In genomic region chr3:58566398-58567250, GRCh38 we compare ENCODE assay signal across 17 cellular contexts. TPM values are rescaled to one million over a fixed set of nuclear protein-coding genes. Genes with fewer than 3 reads are reported as not detected.
DNase-seq lines count a peak whose midpoint lies in the region; FAIRE-seq and TF ChIP-seq lines count a peak whose summit lies in the region.
"Had no signal": no experiment of that assay in that cellular context is flagged by ENCODE, and none has a peak within 500 bp of the region (broad histone marks: within the 10 kb centered on the region; RNA-seq: fewer than 3 reads in every experiment).

No MANE protein-coding gene starts in this region.

- H3K27ac ChIP-seq in H1 (ENCODE audit: low read depth, low read length), result no peak overlapping the region
- no peak overlapping the region for H3K27ac ChIP-seq in ascending aorta
- H3K27ac ChIP-seq: C4-2B, Peyer's patch had no signal

- H3K23me2 ChIP-seq in H1 (ENCODE audit: low read depth, low read length), result no peaks in the 10 kb centered on the region; the same call in 1 of the 2 replicates

- DNase-seq in Caco-2 (no peak), H7 (peak; percentile 34), H1 (ENCODE audit: low read depth in 1 of 2, low spot score in 2 of 2) (no peak), mesothelial cell of epicardium (ENCODE audit: low spot score in 2 of 2, unreplicated experiment in 2 of 2) (no peak), cerebellar nuclear complex (lab: John Stamatoyannopoulos, UW) (no peak), T-helper 9 cell (no peak), ascending aorta (ENCODE audit: low spot score in 2 of 2) (no peak)
- DNase-seq: DMS153, NCI-H1105, NCI-H1694, NCI-H524, Peyer's patch had no signal

- no peak for TF ChIP-seq RAD21 in H1 (IDR thresholded peaks at IDR 0.05 in 1 of 2, conservative IDR thresholded peaks at IDR 0.05 in 1 of 2; ENCODE audit: low read depth in 2 of 2, low read length in 2 of 2)

- WGBS in H1 (ENCODE audit: extremely low coverage in 1 of 2, insufficient coverage in 1 of 2, insufficient read length in 1 of 2, insufficient replicate concordance in 2 of 2, low coverage in 1 of 2, low lambda C conversion rate in 2 of 2, missing lambda C conversion rate in 1 of 2), 2 experiments, result 63% methylated on average over 9 of the region's 9 CpGs; no CpG with 5 or more reads in 1 of the 2 experiments

- no peak overlapping the region for H2AFZ ChIP-seq in H1 (ENCODE audit: low read length)

- H3K79me2 ChIP-seq in H1 (ENCODE audit: control insufficient read depth in 1 of 2, insufficient read depth in 2 of 2, low read length in 2 of 2), result no peaks in the 10 kb centered on the region

- peak overlapping the region; percentile 87 for H3K27ac Mint-ChIP-seq in Caco-2 (ENCODE audit: unreplicated experiment)
- H3K27ac Mint-ChIP-seq in mesothelial cell of epicardium, result peak overlapping the region; percentile 76
- H3K27ac Mint-ChIP-seq: IgD-negative memory B cell had no signal

- no peak overlapping the region for H3K14ac ChIP-seq in H1 (ENCODE audit: insufficient read length)

- H3K4me2 ChIP-seq in H1 (ENCODE audit: insufficient read depth in 1 of 2, low read depth in 2 of 2, low read length in 2 of 2), result peak overlapping the region; percentile 49

- H3K27me3 ChIP-seq in Caco-2 (replicated peaks; ENCODE audit: control insufficient read depth, insufficient read depth, low read length) (no peaks in the 10 kb centered on the region), H7 (ENCODE audit: control insufficient read depth, insufficient read depth, low read length) (no peaks in the 10 kb centered on the region), H1 (replicated peaks in 1 of 4; ENCODE audit: control insufficient read depth in 3 of 4, extremely low read depth in 1 of 4, insufficient read depth in 3 of 4, low read length in 3 of 4) (peaks cover 0 to 2% (median 0%) of the 10 kb centered on the region in 4 experiments; a peak in 2 of 7 replicates), ascending aorta (no peaks in the 10 kb centered on the region)
- H3K27me3 ChIP-seq: Peyer's patch had no signal

- H2BK12ac ChIP-seq in H1 (ENCODE audit: low read depth, low read length), result peak overlapping the region; percentile 90; the same call in 1 of the 2 replicates

- peak overlapping the region; percentile 80 for H2AK5ac ChIP-seq in H1 (ENCODE audit: low read depth, low read length)

- H3K56ac ChIP-seq in H1 (replicated peaks; ENCODE audit: insufficient read length, low read depth, low read length), result no peak overlapping the region

- H2BK120ac ChIP-seq in H1 (replicated peaks; ENCODE audit: low read depth, low read length), result no peak overlapping the region

- CTCF ChIA-PET in Caco-2 (lab: Charles Lee) (interaction anchor here (2.3 kb wide), 1 partner anchor 64 kb away, joined by 11 read pairs; no protein-coding TSS in a partner anchor), H1 (lab: Charles Lee; ENCODE audit: partially characterized antibody) (interaction anchor here (0.7 to 40.0 kb wide), 17 partner anchors 8 to 486 kb away, joined by 3 to 994 read pairs (median 9); partner anchors contain the start of genes FAM107A and KCTD6)

- no TSS peak for BruUV-seq in Caco-2 (replicated peaks; lab: Mats Ljungman, UMichigan)

- TF ChIP-seq CTCF in Caco-2 (IDR thresholded peaks at IDR 0.05; ENCODE audit: insufficient read depth in 1 of 2, low read depth in 1 of 2, low read length in 1 of 2, severe bottlenecking in 1 of 2, unreplicated experiment in 1 of 2) (no peak), H1 (IDR thresholded peaks at IDR 0.05; ENCODE audit: control extremely low read depth in 1 of 3, insufficient read depth in 1 of 3, low read depth in 1 of 3, low read length in 3 of 3) (0 out of 4 replicates have a peak, but pooled peaks of 1 of the 3 experiments have one; percentile 0), mesothelial cell of epicardium (IDR thresholded peaks at IDR 0.05; ENCODE audit: unreplicated experiment) (no peak), ascending aorta (IDR thresholded peaks at IDR 0.05) (no peak)

- H3K4me1 Mint-ChIP-seq in Caco-2 (ENCODE audit: low read depth, unreplicated experiment) (peaks cover 36% of the 10 kb centered on the region), mesothelial cell of epicardium (peaks cover 18% of the 10 kb centered on the region)

- H3K4me1 ChIP-seq in Caco-2 (peaks cover 27% of the 10 kb centered on the region), H1 (replicated peaks in 1 of 4; ENCODE audit: control insufficient read depth in 3 of 4, insufficient read depth in 4 of 4, low read length in 3 of 4) (peaks cover 6 to 22% (median 18%) of the 10 kb centered on the region in 4 experiments), ascending aorta (no peaks in the 10 kb centered on the region)

- no peak for TF ChIP-seq POLR2A in H1 (IDR thresholded peaks at IDR 0.05; ENCODE audit: control extremely low read depth in 1 of 2, low read depth in 2 of 2, low read length in 2 of 2)

- H4K8ac ChIP-seq in H1 (ENCODE audit: extremely low read depth, insufficient read depth, low read length), result no peak overlapping the region

- H3K4me3 ChIP-seq in Caco-2 (ENCODE audit: low read depth, low read length), result no peak overlapping the region
- H3K4me3 ChIP-seq in H7 (ENCODE audit: insufficient read depth, low read depth, low read length), result no peak overlapping the region
- no peak overlapping the region; a peak in 1 of 8 replicates for H3K4me3 ChIP-seq in H1 (ENCODE audit: extremely low read depth in 1 of 4, insufficient read depth in 2 of 4, low read depth in 3 of 4, low read length in 4 of 4)
- H3K4me3 ChIP-seq in ascending aorta, result no peak overlapping the region
- H3K4me3 ChIP-seq: Peyer's patch had no signal

- H3K79me1 ChIP-seq in H1 (ENCODE audit: low read depth, low read length), result no peaks in the 10 kb centered on the region; the same call in 1 of the 2 replicates

- peak overlapping the region; percentile 67; the same call in 1 of the 2 replicates for H3K18ac ChIP-seq in H1 (ENCODE audit: extremely low read depth, low read length)

- intact Hi-C loops in Caco-2 (cut with micrococcal nuclease; ENCODE audit: unreplicated experiment) (loop anchor here (5.0 kb wide), 1 partner anchor 39 kb away; no protein-coding TSS in a partner anchor), ascending aorta (cut with DNase I) (no loop called here)

- POLR2A ChIA-PET in Caco-2 (lab: Charles Lee), result no interaction called here
- POLR2A ChIA-PET in H1 (lab: Charles Lee; ENCODE audit: partially characterized antibody), result interaction anchor here (1.0 to 1.4 kb wide), 5 partner anchors 10 to 71 kb away, joined by 3 to 7 read pairs (median 4); no protein-coding TSS in a partner anchor

- no peak for TF ChIP-seq EP300 in H1 (IDR thresholded peaks at IDR 0.05; ENCODE audit: borderline replicate concordance in 1 of 2, low read depth in 2 of 2, low read length in 2 of 2)

- H3K36me3 Mint-ChIP-seq in Caco-2 (ENCODE audit: insufficient read depth, unreplicated experiment) (no peaks in the 10 kb centered on the region), mesothelial cell of epicardium (no peaks in the 10 kb centered on the region)
- H3K36me3 Mint-ChIP-seq: IgD-negative memory B cell had no signal

- H2BK15ac ChIP-seq in H1 (ENCODE audit: low read length), result peak overlapping the region; percentile 46; the same call in 1 of the 2 replicates

- no peak for FAIRE-seq in H1 (lab: Jason Lieb, UNC)
- FAIRE-seq: GM12892 had no signal

- H3K9ac ChIP-seq in H1 (replicated peaks in 1 of 4; ENCODE audit: extremely low read depth in 1 of 4, low read depth in 3 of 4, low read length in 3 of 4), result no peak overlapping the region

- H4K20me1 ChIP-seq in H1 (replicated peaks in 1 of 2; ENCODE audit: control insufficient read depth in 1 of 2, insufficient read depth in 2 of 2, low read length in 2 of 2), result no peaks in the 10 kb centered on the region

- H3K9me3 ChIP-seq in Caco-2, result no peaks in the 10 kb centered on the region
- H3K9me3 ChIP-seq in H1 (ENCODE audit: insufficient read depth in 2 of 2, low read depth in 1 of 2, low read length in 1 of 2), result no peaks in the 10 kb centered on the region
- no peaks in the 10 kb centered on the region for H3K9me3 ChIP-seq in ascending aorta
- H3K9me3 ChIP-seq: Peyer's patch had no signal

- peak overlapping the region; percentile 66; the same call in 1 of the 2 replicates for H2BK5ac ChIP-seq in H1 (ENCODE audit: low read depth, low read length)

- H3K23ac ChIP-seq in H1 (ENCODE audit: insufficient read length), result no peak overlapping the region

- peaks cover 4% of the 10 kb centered on the region for H3K9me3 Mint-ChIP-seq in Caco-2 (ENCODE audit: unreplicated experiment)
- peaks cover 2% of the 10 kb centered on the region for H3K9me3 Mint-ChIP-seq in mesothelial cell of epicardium
- H3K9me3 Mint-ChIP-seq: IgD-negative memory B cell had no signal

- peak overlapping the region; percentile 30 for H4K91ac ChIP-seq in H1 (replicated peaks; ENCODE audit: insufficient read length, low read length)

- H3K4me3 Mint-ChIP-seq in Caco-2 (ENCODE audit: unreplicated experiment) (no peak overlapping the region), mesothelial cell of epicardium (no peak overlapping the region)

- no peaks in the 10 kb centered on the region for H3K36me3 ChIP-seq in Caco-2 (ENCODE audit: control insufficient read depth, insufficient read depth, low read length)
- H3K36me3 ChIP-seq in H7 (replicated peaks; ENCODE audit: control insufficient read depth, insufficient read depth, low read length), result no peaks in the 10 kb centered on the region
- H3K36me3 ChIP-seq in H1 (ENCODE audit: control insufficient read depth in 2 of 4, insufficient read depth in 4 of 4, low read length in 3 of 4), result no peaks in the 10 kb centered on the region
- H3K36me3 ChIP-seq in ascending aorta, result no peaks in the 10 kb centered on the region
- H3K36me3 ChIP-seq: Peyer's patch had no signal

- H2BK20ac ChIP-seq in H1 (ENCODE audit: low read length), result peak overlapping the region; percentile 80; the same call in 1 of the 2 replicates

- no peak overlapping the region for H3K4ac ChIP-seq in H1 (replicated peaks; ENCODE audit: insufficient read length, low read depth, low read length)

- H4K5ac ChIP-seq in H1 (ENCODE audit: insufficient read length, low read depth, low read length), result no peak overlapping the region

- H3K27me3 Mint-ChIP-seq in Caco-2 (ENCODE audit: insufficient read depth, unreplicated experiment), result no peaks in the 10 kb centered on the region
- H3K27me3 Mint-ChIP-seq in mesothelial cell of epicardium (ENCODE audit: low read depth), result no peaks in the 10 kb centered on the region

RNA-seq across cellular contexts. Expression of gene FAM107A, which starts 10.6 kb away (rescaled TPM):
- total RNA-seq in Caco-2 (2022), result not detected in 2 replicates
- total RNA-seq in H7 (2014; rRNA removed; shearing (Covaris generic)), result 0.07 TPM in 1 of 2 replicates, not detected in the other
- total RNA-seq in H1 (2021; fragmentation: NEBNext Ultra II Directional; extraction: Animal tissue kit (Norgen Biotek cat#: 25700)), result 0.57 and 0.65 TPM in 2 replicates
- 0.51 and 1.1 TPM in 2 replicates for polyA plus RNA-seq in H1 (2011; rRNA removed)
- polyA plus RNA-seq in H1 (2011; cell fraction: cytosol; rRNA removed), result 0.83 TPM
- polyA plus RNA-seq in H1 (2011; cell fraction: nucleus; rRNA removed), result 0.61 TPM
- polyA plus RNA-seq in H1 (2012, experiment 1 of 2), result 0.16 to 0.23 TPM (median 0.22 TPM) in 4 replicates
- polyA plus RNA-seq in H1 (2012, experiment 2 of 2), result 0.33 TPM
- 0.53 TPM for polyA plus RNA-seq in H1 (2013, experiment 1 of 2)
- polyA plus RNA-seq in H1 (2013, experiment 2 of 2), result 0.50 TPM
- polyA minus RNA-seq in H1 (2011; rRNA and poly(A)+ RNA removed), result 0.05 and 0.60 TPM in 2 replicates
- 1.0 TPM for polyA minus RNA-seq in H1 (2011; cell fraction: cytosol; rRNA and poly(A)+ RNA removed)
- 0.40 TPM for polyA minus RNA-seq in H1 (2011; cell fraction: nucleus; rRNA and poly(A)+ RNA removed)
- not detected in 3 replicates for total RNA-seq in mesothelial cell of epicardium
- 93.4 TPM for total RNA-seq in ascending aorta
- total RNA-seq: H4, LHCN-M2 had no signal
- polyA plus RNA-seq: IgD-negative memory B cell had no signal

RNA-seq across cellular contexts. Expression of gene ACOX2, which starts 29.6 kb away (rescaled TPM):
- total RNA-seq in Caco-2 (2022), result 9.1 and 9.5 TPM in 2 replicates
- total RNA-seq in H7 (2014; rRNA removed; shearing (Covaris generic)), result 2.9 and 4.2 TPM in 2 replicates
- total RNA-seq in H1 (2021; fragmentation: NEBNext Ultra II Directional; extraction: Animal tissue kit (Norgen Biotek cat#: 25700)), result 3.1 and 3.2 TPM in 2 replicates
- 7.3 and 9.2 TPM in 2 replicates for polyA plus RNA-seq in H1 (2011; rRNA removed)
- polyA plus RNA-seq in H1 (2011; cell fraction: cytosol; rRNA removed), result 4.7 TPM
- polyA plus RNA-seq in H1 (2011; cell fraction: nucleus; rRNA removed), result 5.0 TPM
- polyA plus RNA-seq in H1 (2012, experiment 1 of 2), result 2.3 to 4.8 TPM (median 4.1 TPM) in 4 replicates
- polyA plus RNA-seq in H1 (2012, experiment 2 of 2), result 4.8 TPM
- polyA plus RNA-seq in H1 (2013, experiment 1 of 2), result 3.9 TPM
- 3.5 TPM for polyA plus RNA-seq in H1 (2013, experiment 2 of 2)
- 7.2 and 8.5 TPM in 2 replicates for polyA minus RNA-seq in H1 (2011; rRNA and poly(A)+ RNA removed)
- 1.5 TPM for polyA minus RNA-seq in H1 (2011; cell fraction: cytosol; rRNA and poly(A)+ RNA removed)
- 2.5 TPM for polyA minus RNA-seq in H1 (2011; cell fraction: nucleus; rRNA and poly(A)+ RNA removed)
- total RNA-seq in mesothelial cell of epicardium, result 29.4 to 31.0 TPM (median 30.9 TPM) in 3 replicates
- 32.6 TPM for total RNA-seq in ascending aorta
- polyA plus RNA-seq: IgD-negative memory B cell had no signal

Comparison
In these comparisons a context has a peak if more than half of its experiments do, and no peak if none do; other contexts are left out.
1. RNA of gene FAM107A, which starts 10.6 kb away (total RNA-seq): 93.4 TPM in ascending aorta (single experiment); 0.57 to 0.65 TPM in H1, 0.07 TPM in H7, not detected in mesothelial cell of epicardium and not detected in Caco-2; every median in the first group is over 10 times any median in the second.